In genomic region chr1:30906631-30907389, GRCh38 we compare ENCODE assay signal across 8 cellular contexts. TPM values are rescaled to one million over a fixed set of nuclear protein-coding genes. Genes with fewer than 3 reads are reported as not detected.
DNase-seq lines count a peak whose midpoint lies in the region; ATAC-seq and TF ChIP-seq lines count a peak whose summit lies in the region.

No MANE protein-coding gene starts in this region.

- H3K27me3 ChIP-seq in gastroesophageal sphincter, result no peaks in the 10 kb centered on the region
- peaks cover 15% of the 10 kb centered on the region for H3K27me3 ChIP-seq in effector memory CD4-positive, alpha-beta T cell (replicated peaks; ENCODE audit: control insufficient read depth, insufficient read depth, low read length, poor library complexity, severe bottlenecking)

- POLR2A ChIA-PET in activated CD8-positive, alpha-beta T cell treated with anti-CD3 and anti-CD28 coated beads, Interleukin-2, amount 10 ng/mL, durations not matched to agents 7 days and 5 days (lab: Charles Lee), result no interaction called here

- no peaks in the 10 kb centered on the region for H3K36me3 Mint-ChIP-seq in activated CD8-positive, alpha-beta T cell treated with anti-CD3 and anti-CD28 coated beads, Interleukin-2, amount 10 ng/mL, durations not matched to agents 7 days and 5 days (ENCODE audit: low read depth)

- H3K4me3 ChIP-seq in gastroesophageal sphincter, result peak overlapping the region in 1 of 2 donors; percentile 77
- peak overlapping the region; percentile 52 for H3K4me3 ChIP-seq in retinal pigment epithelial cell (ENCODE audit: low read length)
- H3K4me3 ChIP-seq in effector memory CD4-positive, alpha-beta T cell (ENCODE audit: insufficient read depth, low read depth, low read length, poor library complexity, severe bottlenecking), result no peak overlapping the region

- TF ChIP-seq EP300 in gastroesophageal sphincter (IDR thresholded peaks at IDR 0.05), result no peak

- TF ChIP-seq CTCF in gastroesophageal sphincter (IDR thresholded peaks at IDR 0.05) (no peak), retinal pigment epithelial cell (conservative IDR thresholded peaks at IDR 0.05; ENCODE audit: low read depth, low read length) (no peak)

- WGBS in gastroesophageal sphincter (ENCODE audit: low coverage in 1 of 2), 2 donors, result 48 to 76% methylated on average over 2 to 7 of the region's 9 CpGs

- TF ChIP-seq POLR2A in gastroesophageal sphincter (IDR thresholded peaks at IDR 0.05), result no peak

- DNase-seq in activated CD8-positive, alpha-beta T cell treated with anti-CD3 and anti-CD28 coated beads, Interleukin-2, amount 10 ng/mL, durations not matched to agents 7 days and 5 days, result no peak
- no peak for DNase-seq in retinal pigment epithelial cell (ENCODE audit: low read depth)
- DNase-seq in effector memory CD4-positive, alpha-beta T cell, result no peak
- DNase-seq in NCI-H526 treated with DMSO at 0.1 percent for 48 hours (lab: John Stamatoyannopoulos, UW), result no peak
- no peak for DNase-seq in NCI-H1694 treated with DMSO at 0.1 percent for 48 hours (lab: John Stamatoyannopoulos, UW)

- no peak overlapping the region for H3K27ac Mint-ChIP-seq in activated CD8-positive, alpha-beta T cell treated with anti-CD3 and anti-CD28 coated beads, Interleukin-2, amount 10 ng/mL, durations not matched to agents 7 days and 5 days

- H3K9me3 Mint-ChIP-seq in activated CD8-positive, alpha-beta T cell treated with anti-CD3 and anti-CD28 coated beads, Interleukin-2, amount 10 ng/mL, durations not matched to agents 7 days and 5 days (ENCODE audit: insufficient read depth), result no peaks in the 10 kb centered on the region

- peaks cover 16% of the 10 kb centered on the region for H3K4me1 Mint-ChIP-seq in activated CD8-positive, alpha-beta T cell treated with anti-CD3 and anti-CD28 coated beads, Interleukin-2, amount 10 ng/mL, durations not matched to agents 7 days and 5 days (ENCODE audit: low read depth)

- H3K4me1 ChIP-seq in ES-I3 (ENCODE audit: insufficient read depth, low read length) (peaks cover 54% of the 10 kb centered on the region), gastroesophageal sphincter (peaks cover 0 to 86% (median 40%) of the 10 kb centered on the region in 3 donors)
- H3K4me1 ChIP-seq in effector memory CD4-positive, alpha-beta T cell (ENCODE audit: control insufficient read depth, insufficient read depth, low read length, poor library complexity, severe bottlenecking), result peaks cover 9% of the 10 kb centered on the region

- no peak for ATAC-seq in activated CD8-positive, alpha-beta T cell treated with anti-CD3 and anti-CD28 coated beads, Interleukin-2, amount 10 ng/mL, durations not matched to agents 7 days and 5 days
- ATAC-seq in gastroesophageal sphincter, result no peak
- no peak for ATAC-seq in HG03571 (IDR thresholded peaks at IDR 0.05; ENCODE audit: unreplicated experiment)

- peak overlapping the region in 3 of 4 donors; percentile 71 to 84 (median 83) for H3K27ac ChIP-seq in gastroesophageal sphincter
- H3K27ac ChIP-seq in effector memory CD4-positive, alpha-beta T cell (ENCODE audit: insufficient read depth, low read length, poor library complexity, severe bottlenecking), result no peak overlapping the region

- H3K9ac ChIP-seq in ES-I3 (ENCODE audit: low read depth, low read length), result 0 out of 2 replicates have a peak overlapping the region, but pooled peaks have one; percentile 61

- H3K36me3 ChIP-seq in ES-I3 (ENCODE audit: insufficient read depth, low read length), result no peaks in the 10 kb centered on the region
- H3K36me3 ChIP-seq in gastroesophageal sphincter, result no peaks in the 10 kb centered on the region
- no peaks in the 10 kb centered on the region for H3K36me3 ChIP-seq in effector memory CD4-positive, alpha-beta T cell (ENCODE audit: control insufficient read depth, insufficient read depth, low read length)

- H3K4me3 Mint-ChIP-seq in activated CD8-positive, alpha-beta T cell treated with anti-CD3 and anti-CD28 coated beads, Interleukin-2, amount 10 ng/mL, durations not matched to agents 7 days and 5 days, result peak overlapping the region; percentile 42

- H3K9me3 ChIP-seq in ES-I3 (ENCODE audit: control insufficient read depth, insufficient read depth, low read length) (no peaks in the 10 kb centered on the region), gastroesophageal sphincter (no peaks in the 10 kb centered on the region)
- H3K9me3 ChIP-seq in effector memory CD4-positive, alpha-beta T cell (ENCODE audit: control insufficient read depth, low read length), result no peaks in the 10 kb centered on the region

- H3K27me3 Mint-ChIP-seq in activated CD8-positive, alpha-beta T cell treated with anti-CD3 and anti-CD28 coated beads, Interleukin-2, amount 10 ng/mL, durations not matched to agents 7 days and 5 days (ENCODE audit: low read depth), result peaks cover 47% of the 10 kb centered on the region

- CTCF ChIA-PET in activated CD8-positive, alpha-beta T cell treated with anti-CD3 and anti-CD28 coated beads, Interleukin-2, amount 10 ng/mL, durations not matched to agents 7 days and 5 days (lab: Charles Lee), result no interaction called here

RNA-seq across cellular contexts. Expression of gene SDC3, which starts 1.7 kb away (rescaled TPM):
- total RNA-seq in activated CD8-positive, alpha-beta T cell treated with anti-CD3 and anti-CD28 coated beads, Interleukin-2, amount 10 ng/mL, durations not matched to agents 7 days and 5 days, result not detected
- total RNA-seq in gastroesophageal sphincter, result 100 to 1,000 TPM in 1 of 4 donors, 10 to 100 TPM in 3; 45.1 to 112 (median 52.6) TPM

Comparison
In these comparisons a context has a peak if more than half of its experiments do, and no peak if none do; other contexts are left out.
1. RNA of gene SDC3, which starts 1.7 kb away (total RNA-seq): 45.1 to 112 TPM in gastroesophageal sphincter; not detected in activated CD8-positive, alpha-beta T cell treated with anti-CD3 and anti-CD28 coated beads, Interleukin-2, amount 10 ng/mL, durations not matched to agents 7 days and 5 days; every median in the first group is over 10 times any median in the second.